In the genomic region with DNA sequence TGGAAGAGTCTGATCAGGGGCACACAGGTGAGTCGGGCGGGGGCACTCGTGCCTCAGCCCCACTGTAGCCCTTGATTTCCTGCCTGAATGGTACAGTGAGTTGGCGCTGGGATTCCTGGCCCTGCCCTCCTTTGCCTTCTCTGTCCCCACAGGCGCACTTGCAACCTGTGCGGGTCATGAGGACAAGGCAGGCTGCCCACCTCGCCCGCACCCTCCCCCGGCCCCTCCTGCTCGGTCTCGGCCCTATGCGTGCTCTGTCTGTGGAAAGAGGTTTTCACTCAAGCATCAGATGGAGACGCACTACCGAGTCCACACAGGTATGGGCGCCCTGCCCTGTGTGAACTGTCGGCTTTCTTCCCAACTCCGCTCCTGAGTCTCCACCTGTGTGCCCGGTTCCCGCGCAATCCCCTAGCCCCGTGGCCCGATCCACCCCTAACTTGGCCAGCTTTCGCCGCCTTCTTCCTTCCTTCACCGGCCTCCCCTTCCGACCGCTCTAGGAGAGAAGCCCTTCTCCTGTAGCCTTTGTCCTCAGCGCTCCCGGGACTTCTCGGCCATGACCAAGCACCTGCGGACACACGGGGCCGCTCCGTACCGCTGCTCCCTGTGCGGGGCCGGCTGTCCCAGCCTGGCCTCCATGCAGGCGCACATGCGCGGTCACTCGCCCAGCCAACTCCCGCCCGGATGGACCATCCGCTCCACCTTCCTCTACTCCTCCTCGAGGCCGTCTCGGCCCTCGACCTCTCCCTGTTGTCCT, we compare ENCODE assay signal across 8 cellular contexts.
DNase-seq lines count a peak whose midpoint lies in the region.

No MANE protein-coding gene starts in this region.

- peak overlapping the region; percentile 62 for H3K4me3 ChIP-seq in iPS-11a (ENCODE audit: low read depth, low read length)
- peak overlapping the region; percentile 84 for H3K4me3 ChIP-seq in skeletal muscle cell (ENCODE audit: low read depth, low read length)

- DNase-seq in NCI-H345 (lab: John Stamatoyannopoulos, UW) (peak; percentile 74), NCI-H345 treated with DMSO at 0.1 percent for 48 hours (lab: John Stamatoyannopoulos, UW; ENCODE audit: unreplicated experiment) (no peak), LoVo (ENCODE audit: low spot score) (peak; percentile 58), amygdala (lab: John Stamatoyannopoulos, UW) (peak in 35 of 56 donors; percentile 32 to 81 (median 65)), skeletal muscle cell (ENCODE audit: low read depth) (no peak), glomerular visceral epithelial cell (ENCODE audit: extremely low spot score) (no peak), OCI-M2 (lab: John Stamatoyannopoulos, UW; ENCODE audit: unreplicated experiment) (no peak)

Comparison
In these comparisons a context has a peak if more than half of its experiments do, and no peak if none do; other contexts are left out.
1. DNase-seq: peak in NCI-H345 (single experiment), LoVo (single experiment) and amygdala (35 of 56); none in NCI-H345 treated with DMSO at 0.1 percent for 48 hours (single experiment), skeletal muscle cell (single experiment), glomerular visceral epithelial cell (single experiment) and OCI-M2 (single experiment).